ENCODE assay signal across 8 cellular contexts in the genomic region with DNA sequence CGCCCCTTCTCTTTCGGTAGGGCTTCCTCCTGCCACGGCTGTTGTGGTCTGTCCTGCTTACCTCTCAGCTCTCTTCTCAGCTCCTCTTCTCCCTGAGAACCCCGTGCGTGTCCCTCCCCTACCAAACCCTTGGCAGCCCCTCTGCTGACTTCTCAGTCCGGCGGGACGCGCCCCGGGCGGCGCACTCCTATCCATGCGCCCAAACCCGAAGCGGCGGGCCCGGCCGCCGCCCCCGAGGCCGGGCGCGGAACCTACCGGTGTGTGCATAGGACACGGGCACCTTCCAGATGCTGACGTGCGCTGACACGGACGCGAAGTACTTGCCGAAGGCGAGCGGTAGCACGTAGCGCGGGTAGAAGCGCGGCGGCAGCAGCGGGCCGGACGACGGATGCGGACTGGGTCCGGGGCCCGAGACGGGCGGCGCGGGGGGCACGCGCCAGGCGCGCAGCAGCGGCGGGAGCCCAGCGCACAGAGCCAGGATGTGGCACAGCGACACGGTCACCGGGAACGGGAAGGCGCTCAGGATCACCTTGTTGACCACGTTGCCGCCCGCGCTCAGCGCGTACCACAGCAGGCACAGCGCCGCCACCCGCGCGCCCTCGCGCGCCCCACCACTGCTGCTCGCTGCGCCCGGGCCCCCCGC. TPM values are rescaled to one million over a fixed set of nuclear protein-coding genes. Genes with fewer than 3 reads are reported as not detected.
DNase-seq lines count a peak whose midpoint lies in the region; ATAC-seq and TF ChIP-seq lines count a peak whose summit lies in the region.

No MANE protein-coding gene starts in this region.

- H3K27me3 Mint-ChIP-seq in T-helper 2 cell treated with Interferon-gamma antibody and Interleukin-4, amounts not matched to agents 5 μg/mL and 100 μg/mL, for 36 hours (ENCODE audit: low read depth) = no peaks in the 10 kb centered on the region
- no peaks in the 10 kb centered on the region for H3K27me3 Mint-ChIP-seq in neural crest cell (ENCODE audit: low read depth)

- TF ChIP-seq CTCF in A673 (conservative IDR thresholded peaks at IDR 0.05; ENCODE audit: low read depth, low read length) = no peak
- no peak for TF ChIP-seq CTCF in neural crest cell (conservative IDR thresholded peaks at IDR 0.05)

- peaks cover 10% of the 10 kb centered on the region for H3K4me1 ChIP-seq in A673 (ENCODE audit: insufficient read depth, low read length, poor library complexity, severe bottlenecking)

- H3K27ac Mint-ChIP-seq in T-helper 2 cell treated with Interferon-gamma antibody and Interleukin-4, amounts not matched to agents 5 μg/mL and 100 μg/mL, for 36 hours = peak overlapping the region; percentile 91
- no peak overlapping the region for H3K27ac Mint-ChIP-seq in neural crest cell (ENCODE audit: unreplicated experiment)

- H3K4me3 Mint-ChIP-seq in T-helper 2 cell treated with Interferon-gamma antibody and Interleukin-4, amounts not matched to agents 5 μg/mL and 100 μg/mL, for 36 hours = peak overlapping the region; percentile 92
- peak overlapping the region; percentile 81 for H3K4me3 Mint-ChIP-seq in neural crest cell

- ATAC-seq in GM18508 (IDR thresholded peaks at IDR 0.05; ENCODE audit: insufficient read depth, unreplicated experiment) = peak; percentile 18
- ATAC-seq in HG03064 (IDR thresholded peaks at IDR 0.05; ENCODE audit: low read depth, unreplicated experiment) = peak; percentile 28

- peaks cover 43% of the 10 kb centered on the region for H3K36me3 ChIP-seq in A673 (ENCODE audit: insufficient read depth, low read length, poor library complexity, severe bottlenecking)

- intact Hi-C loops in A673 (cut with micrococcal nuclease; ENCODE audit: unreplicated experiment) = loop anchor here (5.0 kb wide), 1 partner anchor 55 kb away; the partner anchor contains the start of gene MED26

- H3K4me3 ChIP-seq in A673 (ENCODE audit: low read depth, low read length, poor library complexity, severe bottlenecking) = peak overlapping the region; percentile 86

- H3K27me3 ChIP-seq in A673 (replicated peaks; ENCODE audit: insufficient read depth, low read depth, low read length, poor library complexity) = no peaks in the 10 kb centered on the region

- CTCF ChIA-PET in A673 (lab: Charles Lee) = no interaction called here

- peak; percentile 33 for DNase-seq in A673 (ENCODE audit: low spot score)
- no peak for DNase-seq in T-helper 2 cell treated with Interferon-gamma antibody and Interleukin-4, amounts not matched to agents 5 μg/mL and 100 μg/mL, for 36 hours (ENCODE audit: low spot score)
- DNase-seq in epithelial cell of prostate (ENCODE audit: low read depth, low spot score) = no peak
- peak; percentile 20 for DNase-seq in neural crest cell (ENCODE audit: low read depth, low spot score)
- DNase-seq in mucosa of gallbladder (ENCODE audit: low spot score) = no peak
- no peak for DNase-seq in occipital lobe (lab: John Stamatoyannopoulos, UW)

- no peaks in the 10 kb centered on the region for H3K9me3 ChIP-seq in A673 (ENCODE audit: low read depth, low read length, poor library complexity, severe bottlenecking)

- H3K9me3 Mint-ChIP-seq in T-helper 2 cell treated with Interferon-gamma antibody and Interleukin-4, amounts not matched to agents 5 μg/mL and 100 μg/mL, for 36 hours = peaks cover 2% of the 10 kb centered on the region
- H3K9me3 Mint-ChIP-seq in neural crest cell = no peaks in the 10 kb centered on the region

- POLR2A ChIA-PET in A673 (lab: Charles Lee; ENCODE audit: low non-redundant PET) = no interaction called here

- no TSS peak for BruUV-seq in A673 (replicated peaks; lab: Mats Ljungman, UMichigan)

- H3K36me3 Mint-ChIP-seq in T-helper 2 cell treated with Interferon-gamma antibody and Interleukin-4, amounts not matched to agents 5 μg/mL and 100 μg/mL, for 36 hours (ENCODE audit: low read depth) = peaks cover 66% of the 10 kb centered on the region
- H3K36me3 Mint-ChIP-seq in neural crest cell (ENCODE audit: low read depth) = peaks cover 2% of the 10 kb centered on the region

- peaks cover 45% of the 10 kb centered on the region for H3K4me1 Mint-ChIP-seq in T-helper 2 cell treated with Interferon-gamma antibody and Interleukin-4, amounts not matched to agents 5 μg/mL and 100 μg/mL, for 36 hours (ENCODE audit: low read depth)
- H3K4me1 Mint-ChIP-seq in neural crest cell = peaks cover 34% of the 10 kb centered on the region

- peak overlapping the region; percentile 68 for H3K27ac ChIP-seq in A673 (ENCODE audit: low read depth, low read length, poor library complexity, severe bottlenecking)
- H3K27ac ChIP-seq in epithelial cell of prostate = peak overlapping the region; percentile 88

RNA-seq across cellular contexts. Expression of gene SLC35E1, which starts 0.4 kb away (rescaled TPM):
- total RNA-seq in A673 (2021) (36.3 and 37.9 TPM in 2 replicates), neural crest cell (30.4 and 32.5 TPM in 2 replicates), mucosa of gallbladder (43.0 TPM), occipital lobe (25.3 TPM)

RNA-seq across cellular contexts. Expression of gene CHERP, which starts 29.6 kb away (rescaled TPM):
- total RNA-seq in A673 (2021) (86.4 and 98.4 TPM in 2 replicates), neural crest cell (93.3 and 95.7 TPM in 2 replicates), mucosa of gallbladder (47.3 TPM), occipital lobe (4.4 TPM)

RNA-seq across cellular contexts. Expression of gene MED26, which starts 56.2 kb away (rescaled TPM):
- total RNA-seq in A673 (2021) = 13.4 and 15.6 TPM in 2 replicates
- total RNA-seq in neural crest cell = 11.7 and 11.8 TPM in 2 replicates
- total RNA-seq in mucosa of gallbladder = 8.3 TPM
- 3.3 TPM for total RNA-seq in occipital lobe

Comparison
In these comparisons a context has a peak if more than half of its experiments do, and no peak if none do; other contexts are left out.
1. DNase-seq: peak in A673 (single experiment) and neural crest cell (single experiment); none in T-helper 2 cell treated with Interferon-gamma antibody and Interleukin-4, amounts not matched to agents 5 μg/mL and 100 μg/mL, for 36 hours (single experiment), epithelial cell of prostate (single experiment), mucosa of gallbladder (single experiment) and occipital lobe (single experiment).